Comparison of ENCODE assay signal across 8 cellular contexts in genomic region chr19:51927859-51928258, GRCh38. TPM values are rescaled to one million over a fixed set of nuclear protein-coding genes. Genes with fewer than 3 reads are reported as not detected.
DNase-seq lines count a peak whose midpoint lies in the region; ATAC-seq, FAIRE-seq and TF ChIP-seq lines count a peak whose summit lies in the region.

No MANE protein-coding gene starts in this region.

- 51% methylated on average over 13 of the region's 13 CpGs for WGBS in HepG2 (ENCODE audit: low lambda C conversion rate)
- WGBS in testis, 2 donors = 26 to 28% methylated on average over 13 of the region's 13 CpGs

- ATAC-seq in HepG2 (no peak), HG02840 (IDR thresholded peaks at IDR 0.05; ENCODE audit: low FRiP score, unreplicated experiment) (no peak)

- H3K27me3 ChIP-seq in adipocyte (replicated peaks; ENCODE audit: control insufficient read depth, insufficient read depth, low read length) = no peaks in the 10 kb centered on the region
- no peaks in the 10 kb centered on the region; a peak in 1 of 5 replicates for H3K27me3 ChIP-seq in HepG2 (ENCODE audit: control insufficient read depth in 1 of 2, insufficient read depth in 2 of 2, low read length in 2 of 2)
- no peaks in the 10 kb centered on the region for H3K27me3 ChIP-seq in testis

- TF ChIP-seq CTCF in HepG2 (CRISPR knock-in tag; IDR thresholded peaks at IDR 0.05) (no peak), testis (IDR thresholded peaks at IDR 0.05) (no peak)

- H3K27me3 Mint-ChIP-seq in T-helper 2 cell treated with Interferon-gamma antibody and Interleukin-4, amounts not matched to agents 5 μg/mL and 100 μg/mL, for 36 hours (ENCODE audit: low read depth) = no peaks in the 10 kb centered on the region

- H3K4me3 Mint-ChIP-seq in T-helper 2 cell treated with Interferon-gamma antibody and Interleukin-4, amounts not matched to agents 5 μg/mL and 100 μg/mL, for 36 hours = peak overlapping the region; percentile 98

- POLR2A ChIA-PET in HepG2 (lab: Yijun Ruan, JAX) = no interaction called here

- peaks cover 13% of the 10 kb centered on the region for H3K4me1 Mint-ChIP-seq in T-helper 2 cell treated with Interferon-gamma antibody and Interleukin-4, amounts not matched to agents 5 μg/mL and 100 μg/mL, for 36 hours (ENCODE audit: low read depth)

- CTCF ChIA-PET in HepG2 (lab: Yijun Ruan, JAX; ENCODE audit: low intra/inter-chr PET ratio, low total read pairs) = no interaction called here

- H3K27ac Mint-ChIP-seq in T-helper 2 cell treated with Interferon-gamma antibody and Interleukin-4, amounts not matched to agents 5 μg/mL and 100 μg/mL, for 36 hours = peak overlapping the region; percentile 94

- peaks cover 44% of the 10 kb centered on the region for H3K36me3 Mint-ChIP-seq in T-helper 2 cell treated with Interferon-gamma antibody and Interleukin-4, amounts not matched to agents 5 μg/mL and 100 μg/mL, for 36 hours (ENCODE audit: low read depth)

- no peaks in the 10 kb centered on the region for H4K20me1 ChIP-seq in HepG2 (ENCODE audit: insufficient read depth, low read length)

- H3K4me3 ChIP-seq in adipocyte (ENCODE audit: low read length) (peak overlapping the region; percentile 98), HepG2 (replicated peaks in 1 of 3; ENCODE audit: insufficient read depth in 1 of 3, low read depth in 2 of 3, low read length in 3 of 3) (peak overlapping the region; percentile 88 to 98 (median 96)), testis (peak overlapping the region; percentile 80 to 95)

- FAIRE-seq in HepG2 (lab: Jason Lieb, UNC) = no peak

- peaks cover 8% of the 10 kb centered on the region for H3K4me1 ChIP-seq in adipocyte (ENCODE audit: control insufficient read depth, insufficient read depth, low read length)
- peaks cover 35% of the 10 kb centered on the region for H3K4me1 ChIP-seq in HepG2 (ENCODE audit: insufficient read depth, low read length)
- H3K4me1 ChIP-seq in testis = peaks cover 3% of the 10 kb centered on the region

- H3K36me3 ChIP-seq in adipocyte (ENCODE audit: control insufficient read depth, insufficient read depth, low read length, severe bottlenecking) = peaks cover 29% of the 10 kb centered on the region
- H3K36me3 ChIP-seq in HepG2 (replicated peaks in 1 of 2; ENCODE audit: control insufficient read depth in 1 of 2, insufficient read depth in 2 of 2, low read length in 2 of 2) = peaks cover 6 to 18% of the 10 kb centered on the region in 2 experiments; a peak in 3 of 5 replicates
- H3K36me3 ChIP-seq in testis (ENCODE audit: low read depth, missing control alignments) = no peaks in the 10 kb centered on the region

- intact Hi-C loops in HepG2 (cut with micrococcal nuclease; ENCODE audit: unreplicated experiment) (loop anchor here (2.0 to 10.0 kb wide), 2 partner anchors 23 to 77 kb away; partner anchors contain the start of genes ZNF615 and ZNF649), testis (cut with DNase I; ENCODE audit: low total_unique reads) (no loop called here)

- peaks cover 13% of the 10 kb centered on the region for H3K79me2 ChIP-seq in HepG2 (ENCODE audit: insufficient read depth, low read length)

- H3K27ac ChIP-seq in HepG2 (ENCODE audit: extremely low read length, insufficient read depth, low read length) (peak overlapping the region; percentile 87), testis (peak overlapping the region in 1 of 2 donors; percentile 88)

- TF ChIP-seq POLR2A in HepG2 (IDR thresholded peaks at IDR 0.05; ENCODE audit: insufficient read depth in 1 of 2, low read depth in 2 of 2, low read length in 2 of 2) (no peak), testis (IDR thresholded peaks at IDR 0.05) (no peak)

- no peak for TF ChIP-seq EP300 in HepG2 (IDR thresholded peaks at IDR 0.05; ENCODE audit: low read depth in 2 of 2, low read length in 2 of 2)
- TF ChIP-seq EP300 in HepG2 (CRISPR knock-in tag; IDR thresholded peaks at IDR 0.05; ENCODE audit: borderline replicate concordance) = no peak

- peaks cover 77% of the 10 kb centered on the region for H3K9me3 Mint-ChIP-seq in T-helper 2 cell treated with Interferon-gamma antibody and Interleukin-4, amounts not matched to agents 5 μg/mL and 100 μg/mL, for 36 hours

- BruUV-seq in HepG2 (replicated peaks; lab: Mats Ljungman, UMichigan) = TSS peak; percentile 45

- DNase-seq in T-helper 2 cell treated with Interferon-gamma antibody and Interleukin-4, amounts not matched to agents 5 μg/mL and 100 μg/mL, for 36 hours (ENCODE audit: low spot score) = no peak
- DNase-seq in T-helper 2 cell (no peak), adipocyte (ENCODE audit: low read depth) (no peak), HepG2 (ENCODE audit: low spot score) (no peak), testis (no peak), COLO668 (lab: John Stamatoyannopoulos, UW; ENCODE audit: unreplicated experiment) (no peak), MV-4-11 (lab: John Stamatoyannopoulos, UW) (no peak)

- H2AFZ ChIP-seq in HepG2 (ENCODE audit: low read length) = peak overlapping the region; percentile 99

- in situ Hi-C loops in HepG2 (cut with HindIII; ENCODE audit: extremely low pct_ligation_motif_present, low pct_unique_long_range_greater_than_20kb) = no loop called here

- TF ChIP-seq RAD21 in HepG2 (CRISPR knock-in tag; IDR thresholded peaks at IDR 0.05) = no peak

- peak overlapping the region; percentile 66 for H3K4me2 ChIP-seq in HepG2 (ENCODE audit: low read depth, low read length)

- H3K9me3 ChIP-seq in adipocyte (ENCODE audit: control insufficient read depth, low read length) = peaks cover 5% of the 10 kb centered on the region
- peaks cover 24% of the 10 kb centered on the region for H3K9me3 ChIP-seq in HepG2 (ENCODE audit: low read length)
- H3K9me3 ChIP-seq in testis = no peaks in the 10 kb centered on the region

- peak overlapping the region; percentile 93 for H3K9ac ChIP-seq in adipocyte (ENCODE audit: low read length)
- peak overlapping the region; percentile 84 for H3K9ac ChIP-seq in HepG2 (ENCODE audit: insufficient read depth, low read depth, low read length)

RNA-seq across cellular contexts. Expression of gene ZNF613, which starts 0.6 kb away (rescaled TPM):
- total RNA-seq in HepG2 (2016; rRNA removed; fragmentation: Illumina TruSeq; extraction: Trizol) (8.3 and 9.6 TPM in 2 replicates), testis (1 to 10 TPM; 9.2 to 9.4 TPM)
- 1.7 and 1.9 TPM in 2 replicates for total RNA-seq in HepG2 (2016; cell fraction: cytosol; rRNA removed; fragmentation: Illumina TruSeq; extraction: Trizol; ENCODE audit: low read depth)
- total RNA-seq in HepG2 (2016; cell fraction: insoluble cytoplasmic fraction; rRNA removed; fragmentation: Illumina TruSeq; extraction: Trizol) = 6.6 and 9.2 TPM in 2 replicates
- 3.4 and 3.8 TPM in 2 replicates for total RNA-seq in HepG2 (2016; cell fraction: membrane; rRNA removed; fragmentation: Illumina TruSeq; extraction: Trizol)
- total RNA-seq in HepG2 (2016; cell fraction: nucleus; rRNA removed; fragmentation: Illumina TruSeq; extraction: Trizol) = 6.4 and 7.1 TPM in 2 replicates
- polyA plus RNA-seq in HepG2 (2011; rRNA removed) (3.6 and 3.7 TPM in 2 replicates), testis (ENCODE audit: insufficient read depth, low read depth, low replicate concordance) (2.8 TPM)
- 1.8 and 2.5 TPM in 2 replicates for polyA plus RNA-seq in HepG2 (2011; cell fraction: cytosol; rRNA removed)
- 3.3 and 4.1 TPM in 2 replicates for polyA plus RNA-seq in HepG2 (2011; cell fraction: nucleus; rRNA removed)
- 2.3 and 3.3 TPM in 2 replicates for polyA plus RNA-seq in HepG2 (2012)
- 0.77 TPM in 2 replicates for polyA plus RNA-seq in HepG2 (2016; cell fraction: cytosol; fragmentation: Illumina TruSeq; extraction: Trizol; ENCODE audit: low read depth)
- polyA plus RNA-seq in HepG2 (2016; cell fraction: insoluble cytoplasmic fraction; fragmentation: Illumina TruSeq; extraction: Trizol; ENCODE audit: low read depth) = 4.8 and 6.5 TPM in 2 replicates
- polyA plus RNA-seq in HepG2 (2016; cell fraction: membrane; fragmentation: Illumina TruSeq; extraction: Trizol; ENCODE audit: low read depth) = 0.82 and 1.8 TPM in 2 replicates
- 7.2 and 8.4 TPM in 2 replicates for polyA plus RNA-seq in HepG2 (2016; cell fraction: nucleus; fragmentation: Illumina TruSeq; extraction: Trizol; ENCODE audit: insufficient read depth, low read depth)
- polyA minus RNA-seq in HepG2 (2011; rRNA and poly(A)+ RNA removed; ENCODE audit: low replicate concordance) = 2.5 and 3.5 TPM in 2 replicates
- polyA minus RNA-seq in HepG2 (2011; cell fraction: cytosol; rRNA and poly(A)+ RNA removed) = 2.9 and 3.9 TPM in 2 replicates
- 14.9 and 18.2 TPM in 2 replicates for polyA minus RNA-seq in HepG2 (2011; cell fraction: nucleus; rRNA and poly(A)+ RNA removed)

RNA-seq across cellular contexts. Expression of gene ZNF649, which starts 23.0 kb away (rescaled TPM):
- total RNA-seq in HepG2 (2016; rRNA removed; fragmentation: Illumina TruSeq; extraction: Trizol) (13.4 and 13.9 TPM in 2 replicates), testis (10 to 100 TPM; 12.2 to 12.4 TPM)
- 1.3 TPM in 2 replicates for total RNA-seq in HepG2 (2016; cell fraction: cytosol; rRNA removed; fragmentation: Illumina TruSeq; extraction: Trizol; ENCODE audit: low read depth)
- total RNA-seq in HepG2 (2016; cell fraction: insoluble cytoplasmic fraction; rRNA removed; fragmentation: Illumina TruSeq; extraction: Trizol) = 12.6 and 13.3 TPM in 2 replicates
- total RNA-seq in HepG2 (2016; cell fraction: membrane; rRNA removed; fragmentation: Illumina TruSeq; extraction: Trizol) = 3.4 and 5.6 TPM in 2 replicates
- total RNA-seq in HepG2 (2016; cell fraction: nucleus; rRNA removed; fragmentation: Illumina TruSeq; extraction: Trizol) = 18.1 and 25.0 TPM in 2 replicates
- polyA plus RNA-seq in HepG2 (2011; rRNA removed) (2.6 and 3.0 TPM in 2 replicates), testis (ENCODE audit: insufficient read depth, low read depth, low replicate concordance) (8.7 TPM)
- polyA plus RNA-seq in HepG2 (2011; cell fraction: cytosol; rRNA removed) = 0.82 and 1.4 TPM in 2 replicates
- polyA plus RNA-seq in HepG2 (2011; cell fraction: nucleus; rRNA removed) = 5.4 and 5.9 TPM in 2 replicates
- 2.4 and 4.6 TPM in 2 replicates for polyA plus RNA-seq in HepG2 (2012)
- polyA plus RNA-seq in HepG2 (2016; cell fraction: cytosol; fragmentation: Illumina TruSeq; extraction: Trizol; ENCODE audit: low read depth) = 0.31 and 0.35 TPM in 2 replicates
- 6.6 and 6.8 TPM in 2 replicates for polyA plus RNA-seq in HepG2 (2016; cell fraction: insoluble cytoplasmic fraction; fragmentation: Illumina TruSeq; extraction: Trizol; ENCODE audit: low read depth)
- polyA plus RNA-seq in HepG2 (2016; cell fraction: membrane; fragmentation: Illumina TruSeq; extraction: Trizol; ENCODE audit: low read depth) = 0.82 and 1.0 TPM in 2 replicates
- polyA plus RNA-seq in HepG2 (2016; cell fraction: nucleus; fragmentation: Illumina TruSeq; extraction: Trizol; ENCODE audit: insufficient read depth, low read depth) = 7.2 and 10.7 TPM in 2 replicates
- 0.12 and 6.1 TPM in 2 replicates for polyA minus RNA-seq in HepG2 (2011; rRNA and poly(A)+ RNA removed; ENCODE audit: low replicate concordance)
- polyA minus RNA-seq in HepG2 (2011; cell fraction: cytosol; rRNA and poly(A)+ RNA removed) = 3.3 and 3.6 TPM in 2 replicates
- polyA minus RNA-seq in HepG2 (2011; cell fraction: nucleus; rRNA and poly(A)+ RNA removed) = 37.2 and 49.7 TPM in 2 replicates

RNA-seq across cellular contexts. Expression of gene ZNF577, which starts 40.1 kb away (rescaled TPM):
- 3.2 and 5.7 TPM in 2 replicates for total RNA-seq in HepG2 (2016; rRNA removed; fragmentation: Illumina TruSeq; extraction: Trizol)
- 27.9 and 28.0 TPM in 2 replicates for total RNA-seq in HepG2 (2016; cell fraction: cytosol; rRNA removed; fragmentation: Illumina TruSeq; extraction: Trizol; ENCODE audit: low read depth)
- total RNA-seq in HepG2 (2016; cell fraction: insoluble cytoplasmic fraction; rRNA removed; fragmentation: Illumina TruSeq; extraction: Trizol) = 4.0 and 7.0 TPM in 2 replicates
- 5.4 and 8.7 TPM in 2 replicates for total RNA-seq in HepG2 (2016; cell fraction: membrane; rRNA removed; fragmentation: Illumina TruSeq; extraction: Trizol)
- 11.7 and 17.0 TPM in 2 replicates for total RNA-seq in HepG2 (2016; cell fraction: nucleus; rRNA removed; fragmentation: Illumina TruSeq; extraction: Trizol)
- 7.1 and 7.6 TPM in 2 replicates for polyA plus RNA-seq in HepG2 (2011; rRNA removed)
- 1.0 and 2.1 TPM in 2 replicates for polyA plus RNA-seq in HepG2 (2011; cell fraction: cytosol; rRNA removed)
- 15.1 and 18.8 TPM in 2 replicates for polyA plus RNA-seq in HepG2 (2011; cell fraction: nucleus; rRNA removed)
- 2.9 and 5.2 TPM in 2 replicates for polyA plus RNA-seq in HepG2 (2012)
- 0.58 and 0.89 TPM in 2 replicates for polyA plus RNA-seq in HepG2 (2016; cell fraction: cytosol; fragmentation: Illumina TruSeq; extraction: Trizol; ENCODE audit: low read depth)
- 3.7 and 4.3 TPM in 2 replicates for polyA plus RNA-seq in HepG2 (2016; cell fraction: insoluble cytoplasmic fraction; fragmentation: Illumina TruSeq; extraction: Trizol; ENCODE audit: low read depth)
- 0.81 and 0.90 TPM in 2 replicates for polyA plus RNA-seq in HepG2 (2016; cell fraction: membrane; fragmentation: Illumina TruSeq; extraction: Trizol; ENCODE audit: low read depth)
- 12.5 and 13.3 TPM in 2 replicates for polyA plus RNA-seq in HepG2 (2016; cell fraction: nucleus; fragmentation: Illumina TruSeq; extraction: Trizol; ENCODE audit: insufficient read depth, low read depth)
- 10.4 TPM in 1 of 2 replicates, not detected in the other for polyA minus RNA-seq in HepG2 (2011; rRNA and poly(A)+ RNA removed; ENCODE audit: low replicate concordance)
- polyA minus RNA-seq in HepG2 (2011; cell fraction: cytosol; rRNA and poly(A)+ RNA removed) = 2.7 and 4.2 TPM in 2 replicates
- polyA minus RNA-seq in HepG2 (2011; cell fraction: nucleus; rRNA and poly(A)+ RNA removed) = 38.0 and 49.0 TPM in 2 replicates
- 10 to 100 TPM; 65.2 to 85.2 TPM for total RNA-seq in testis
- 43.5 TPM for polyA plus RNA-seq in testis (ENCODE audit: insufficient read depth, low read depth, low replicate concordance)

RNA-seq across cellular contexts. Expression of gene ZNF350, which starts 58.8 kb away (rescaled TPM):
- 6.9 and 10.0 TPM in 2 replicates for total RNA-seq in HepG2 (2016; rRNA removed; fragmentation: Illumina TruSeq; extraction: Trizol)
- total RNA-seq in HepG2 (2016; cell fraction: cytosol; rRNA removed; fragmentation: Illumina TruSeq; extraction: Trizol; ENCODE audit: low read depth) = 1.2 and 5.9 TPM in 2 replicates
- 6.7 and 9.5 TPM in 2 replicates for total RNA-seq in HepG2 (2016; cell fraction: insoluble cytoplasmic fraction; rRNA removed; fragmentation: Illumina TruSeq; extraction: Trizol)
- total RNA-seq in HepG2 (2016; cell fraction: membrane; rRNA removed; fragmentation: Illumina TruSeq; extraction: Trizol) = 2.5 and 4.6 TPM in 2 replicates
- total RNA-seq in HepG2 (2016; cell fraction: nucleus; rRNA removed; fragmentation: Illumina TruSeq; extraction: Trizol) = 5.4 and 7.0 TPM in 2 replicates
- 3.0 and 3.7 TPM in 2 replicates for polyA plus RNA-seq in HepG2 (2011; rRNA removed)
- polyA plus RNA-seq in HepG2 (2011; cell fraction: cytosol; rRNA removed) = 1.4 and 2.2 TPM in 2 replicates
- polyA plus RNA-seq in HepG2 (2011; cell fraction: nucleus; rRNA removed) = 2.1 and 3.4 TPM in 2 replicates
- 3.9 and 5.3 TPM in 2 replicates for polyA plus RNA-seq in HepG2 (2012)
- polyA plus RNA-seq in HepG2 (2016; cell fraction: cytosol; fragmentation: Illumina TruSeq; extraction: Trizol; ENCODE audit: low read depth) = 0.47 and 0.63 TPM in 2 replicates
- polyA plus RNA-seq in HepG2 (2016; cell fraction: insoluble cytoplasmic fraction; fragmentation: Illumina TruSeq; extraction: Trizol; ENCODE audit: low read depth) = 6.3 and 6.4 TPM in 2 replicates
- 0.85 and 0.90 TPM in 2 replicates for polyA plus RNA-seq in HepG2 (2016; cell fraction: membrane; fragmentation: Illumina TruSeq; extraction: Trizol; ENCODE audit: low read depth)
- 4.3 and 11.1 TPM in 2 replicates for polyA plus RNA-seq in HepG2 (2016; cell fraction: nucleus; fragmentation: Illumina TruSeq; extraction: Trizol; ENCODE audit: insufficient read depth, low read depth)
- 1.6 and 2.6 TPM in 2 replicates for polyA minus RNA-seq in HepG2 (2011; rRNA and poly(A)+ RNA removed; ENCODE audit: low replicate concordance)
- polyA minus RNA-seq in HepG2 (2011; cell fraction: cytosol; rRNA and poly(A)+ RNA removed) = 2.6 and 4.0 TPM in 2 replicates
- polyA minus RNA-seq in HepG2 (2011; cell fraction: nucleus; rRNA and poly(A)+ RNA removed) = 14.8 and 18.3 TPM in 2 replicates
- 10 to 100 TPM; 18.0 to 19.0 TPM for total RNA-seq in testis
- polyA plus RNA-seq in testis (ENCODE audit: insufficient read depth, low read depth, low replicate concordance) = 7.5 TPM
